In genomic region chr11:47923667-47924066, GRCh38 we compare ENCODE assay signal across 1 cellular context.
TF ChIP-seq lines count a peak whose summit lies in the region.

No MANE protein-coding gene starts in this region.

TF ChIP-seq in HCT116, 20 proteins besides CTCF, POLR2A, EP300 and RAD21 (continued from another document):
- no peak for TF ChIP-seq ZBTB33 (IDR thresholded peaks at IDR 0.05; ENCODE audit: extremely low read depth, insufficient replicate concordance, low read length)
TF ChIP-seq in HCT116: peak in this region for 0.
